ENCODE assay signal across 16 cellular contexts in the genomic region with DNA sequence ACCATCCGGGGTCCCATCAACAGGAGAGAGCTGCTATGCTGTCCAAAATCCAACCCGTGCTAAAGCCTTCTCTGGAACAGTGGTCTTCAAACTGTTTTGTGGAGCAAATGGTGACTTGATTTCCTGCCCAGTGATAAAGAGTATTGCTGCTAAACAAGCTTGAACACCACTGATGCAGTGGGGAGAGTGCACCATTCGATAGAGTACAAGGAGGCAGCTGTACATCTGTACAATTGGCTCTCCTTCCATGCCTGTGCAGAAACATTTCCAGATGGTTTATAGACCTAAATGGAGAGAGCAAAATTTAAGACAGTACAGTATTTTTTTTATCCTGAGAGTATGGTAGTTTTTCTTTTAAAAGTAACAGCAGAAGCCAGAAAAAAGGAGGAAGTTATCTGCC. TPM values are rescaled to one million over a fixed set of nuclear protein-coding genes. Genes with fewer than 3 reads are reported as not detected.
"Had no signal": no experiment of that assay in that cellular context is flagged by ENCODE, and none has a peak within 500 bp of the region (broad histone marks: within the 10 kb centered on the region; RNA-seq: fewer than 3 reads in every experiment).

No MANE protein-coding gene starts in this region.

- H3K4me3 ChIP-seq: right atrium auricular region, skin epidermis, transverse colon had no signal

- H3K36me3 ChIP-seq: brain microvascular endothelial cell, right atrium auricular region, transverse colon had no signal

- ATAC-seq: activated T-helper 17 cell treated with anti-CD3 and anti-CD28 coated beads, Interleukin-2, amount 50 U/mL, for 72 hours; WTC11 had no signal

- H3K4me1 ChIP-seq: right atrium auricular region, transverse colon had no signal

- DNase-seq: activated CD4-positive, alpha-beta T cell treated with anti-CD3 and anti-CD28 coated beads for 48 hours; activated T-cell treated with anti-CD3 and anti-CD28 coated beads for 4 hours; brain microvascular endothelial cell; cerebellar nuclear complex; dermis blood vessel endothelial cell; stimulated activated CD4-positive, alpha-beta T cell treated with anti-CD3 and anti-CD28 coated beads, Interleukin-4, amount 100 ng/mL, for 4 hours; transverse colon had no signal

- H3K9me3 ChIP-seq: right atrium auricular region, transverse colon had no signal

- H3K27ac ChIP-seq: brain microvascular endothelial cell, right atrium auricular region, skin epidermis, transverse colon had no signal

- H3K9me3 Mint-ChIP-seq: activated naive CD4-positive, alpha-beta T cell treated with anti-CD3 and anti-CD28 coated beads, Interleukin-2, amount 10 ng/mL, durations not matched to agents 7 days and 5 days; activated T-helper 17 cell treated with anti-CD3 and anti-CD28 coated beads, Interleukin-2, amount 50 U/mL, for 72 hours; WTC11 had no signal

- H3K27ac Mint-ChIP-seq: activated naive CD4-positive, alpha-beta T cell treated with anti-CD3 and anti-CD28 coated beads, Interleukin-2, amount 10 ng/mL, durations not matched to agents 7 days and 5 days; activated T-helper 17 cell treated with anti-CD3 and anti-CD28 coated beads, Interleukin-2, amount 50 U/mL, for 72 hours; WTC11 had no signal

- H3K27me3 ChIP-seq: brain microvascular endothelial cell, right atrium auricular region, transverse colon had no signal

RNA-seq across cellular contexts. Expression of gene MROH2A, which starts 56.2 kb away (rescaled TPM):
- total RNA-seq: activated T-helper 17 cell treated with anti-CD3 and anti-CD28 coated beads, Interleukin-2, amount 50 U/mL, for 72 hours; dermis blood vessel endothelial cell; epithelial cell of proximal tubule; posterior vena cava; right atrium auricular region; subcutaneous adipose tissue; T-helper 1 cell treated with Interleukin-12 subunit alpha and Interleukin-12 subunit beta and Interleukin-4 antibody, amounts not matched to agents 30 ng/mL and 1 ng/mL, for 36 hours; WTC11 had no signal
